In the genomic region with DNA sequence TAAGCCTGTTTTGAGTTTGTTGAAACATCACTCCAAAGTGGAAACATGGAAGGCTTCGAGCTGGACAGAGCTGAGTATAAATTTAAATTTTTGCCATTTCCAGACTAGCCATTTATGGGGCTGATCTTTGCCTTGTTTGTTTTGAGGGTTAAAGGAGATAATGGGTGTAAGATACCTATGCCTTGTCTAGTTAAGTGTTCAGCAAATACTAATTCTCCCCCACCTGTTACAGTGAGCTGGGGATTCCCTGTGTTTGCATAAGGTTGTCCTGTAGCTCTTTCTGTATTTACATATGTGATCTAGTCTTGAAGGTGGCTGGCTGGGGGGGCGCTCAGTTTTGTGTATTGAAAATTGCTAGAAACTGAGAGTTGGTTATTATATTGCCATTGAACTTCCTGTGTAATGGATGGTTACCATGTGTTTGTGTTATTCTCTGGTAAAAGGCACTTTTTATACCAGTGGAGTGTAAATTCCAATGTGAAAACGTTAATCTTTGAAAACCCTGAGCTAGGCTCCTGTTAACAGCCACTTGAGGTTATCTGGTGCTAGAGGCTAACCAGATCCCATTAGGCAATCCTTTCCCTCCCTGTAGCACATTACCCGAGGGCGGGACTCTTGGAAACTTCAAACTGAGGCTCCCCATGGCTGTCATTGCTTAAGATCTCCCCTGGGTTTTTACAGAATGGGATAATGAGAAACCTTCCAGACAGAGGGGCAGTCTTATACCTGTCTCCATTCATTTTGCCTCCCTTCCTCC, we compare ENCODE assay signal across 1 cellular context.
TF ChIP-seq lines count a peak whose summit lies in the region.

No MANE protein-coding gene starts in this region.

TF ChIP-seq in HepG2, 621 proteins besides CTCF, POLR2A, EP300 and RAD21 (continued from another document and continues in another):
- TF ChIP-seq ZNF660 (CRISPR knock-in tag; IDR thresholded peaks at IDR 0.05; ENCODE audit: borderline replicate concordance, low read depth) (no peak), SNRNP70 (IDR thresholded peaks at IDR 0.05; ENCODE audit: low read depth, low read length) (no peak), ELF3 (CRISPR knock-in tag; IDR thresholded peaks at IDR 0.05) (no peak), ZNF234 (CRISPR knock-in tag; conservative IDR thresholded peaks at IDR 0.05) (no peak), REL (CRISPR knock-in tag; conservative IDR thresholded peaks at IDR 0.05) (no peak), MATR3 (CRISPR knock-in tag; IDR thresholded peaks at IDR 0.05) (no peak), ZNF335 (CRISPR knock-in tag; IDR thresholded peaks at IDR 0.05) (no peak), ZNF333 (CRISPR knock-in tag; IDR thresholded peaks at IDR 0.05; ENCODE audit: borderline replicate concordance) (no peak), ZBTB34 (CRISPR knock-in tag; IDR thresholded peaks at IDR 0.05) (peak; percentile 81; the same call in 1 of the 2 replicates), GPN1 (CRISPR knock-in tag; IDR thresholded peaks at IDR 0.05; ENCODE audit: borderline replicate concordance) (no peak), MAFF (IDR thresholded peaks at IDR 0.05; ENCODE audit: low read depth, low read length) (no peak), REXO4 (CRISPR knock-in tag; IDR thresholded peaks at IDR 0.05; ENCODE audit: borderline replicate concordance) (no peak), NR2C2 (CRISPR knock-in tag; IDR thresholded peaks at IDR 0.05; ENCODE audit: borderline replicate concordance) (peak; percentile 32; the same call in 1 of the 2 replicates), ZKSCAN1 (IDR thresholded peaks at IDR 0.05; ENCODE audit: low read length) (no peak), KDM2A (CRISPR knock-in tag; IDR thresholded peaks at IDR 0.05; ENCODE audit: borderline replicate concordance, low read depth) (no peak), ZNF441 (CRISPR knock-in tag; IDR thresholded peaks at IDR 0.05; ENCODE audit: borderline replicate concordance) (no peak), MTERF4 (CRISPR knock-in tag; IDR thresholded peaks at IDR 0.05) (no peak), NFKB2 (CRISPR knock-in tag; IDR thresholded peaks at IDR 0.05; ENCODE audit: borderline replicate concordance) (no peak), GFI1 (CRISPR knock-in tag; IDR thresholded peaks at IDR 0.05; ENCODE audit: borderline replicate concordance) (peak; percentile 96), HDAC1 (CRISPR knock-in tag; IDR thresholded peaks at IDR 0.05) (no peak; the same call in 1 of the 2 replicates), ZNF781 (CRISPR knock-in tag; IDR thresholded peaks at IDR 0.05; ENCODE audit: borderline replicate concordance, not compliant biosample characterization) (no peak), HNF1B (CRISPR knock-in tag; IDR thresholded peaks at IDR 0.05) (no peak), CENPT (CRISPR knock-in tag; IDR thresholded peaks at IDR 0.05; ENCODE audit: low read depth) (no peak), ZNF354B (CRISPR knock-in tag; IDR thresholded peaks at IDR 0.05) (no peak), ZNF230 (CRISPR knock-in tag; IDR thresholded peaks at IDR 0.05) (no peak), AGO1 (IDR thresholded peaks at IDR 0.05; ENCODE audit: low read depth, low read length, poor library complexity, severe bottlenecking) (no peak), TEAD3 (CRISPR knock-in tag; optimal IDR thresholded peaks at IDR 0.05; ENCODE audit: borderline replicate concordance) (peak; percentile 37), ZNF451 (CRISPR knock-in tag; IDR thresholded peaks at IDR 0.05) (no peak), HDAC6 (IDR thresholded peaks at IDR 0.05; ENCODE audit: low read depth, low read length) (no peak), RBM39 (IDR thresholded peaks at IDR 0.05; ENCODE audit: low read depth, low read length, poor library complexity, severe bottlenecking) (no peak), ZNF34 (CRISPR knock-in tag; IDR thresholded peaks at IDR 0.05; ENCODE audit: borderline replicate concordance) (no peak), IRF2 (CRISPR knock-in tag; IDR thresholded peaks at IDR 0.05) (peak; percentile 41; the same call in 1 of the 2 replicates), TBL1XR1 (IDR thresholded peaks at IDR 0.05; ENCODE audit: borderline replicate concordance, low read length, partially characterized antibody) (no peak), THAP7 (CRISPR knock-in tag; IDR thresholded peaks at IDR 0.05) (no peak), ZNF552 (CRISPR knock-in tag; IDR thresholded peaks at IDR 0.05; ENCODE audit: borderline replicate concordance) (no peak), ZMAT5 (CRISPR knock-in tag; IDR thresholded peaks at IDR 0.05; ENCODE audit: borderline replicate concordance, low read depth) (no peak), ZNF367 (CRISPR knock-in tag; IDR thresholded peaks at IDR 0.05; ENCODE audit: borderline replicate concordance) (no peak)
- TF ChIP-seq, protein P1, sequence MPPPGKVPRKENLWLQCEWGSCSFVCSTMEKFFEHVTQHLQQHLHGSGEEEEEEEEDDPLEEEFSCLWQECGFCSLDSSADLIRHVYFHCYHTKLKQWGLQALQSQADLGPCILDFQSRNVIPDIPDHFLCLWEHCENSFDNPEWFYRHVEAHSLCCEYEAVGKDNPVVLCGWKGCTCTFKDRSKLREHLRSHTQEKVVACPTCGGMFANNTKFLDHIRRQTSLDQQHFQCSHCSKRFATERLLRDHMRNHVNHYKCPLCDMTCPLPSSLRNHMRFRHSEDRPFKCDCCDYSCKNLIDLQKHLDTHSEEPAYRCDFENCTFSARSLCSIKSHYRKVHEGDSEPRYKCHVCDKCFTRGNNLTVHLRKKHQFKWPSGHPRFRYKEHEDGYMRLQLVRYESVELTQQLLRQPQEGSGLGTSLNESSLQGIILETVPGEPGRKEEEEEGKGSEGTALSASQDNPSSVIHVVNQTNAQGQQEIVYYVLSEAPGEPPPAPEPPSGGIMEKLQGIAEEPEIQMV (CRISPR knock-in tag; IDR thresholded peaks at IDR 0.05; ENCODE audit: low read depth) = no peak
- TF ChIP-seq, protein P2, sequence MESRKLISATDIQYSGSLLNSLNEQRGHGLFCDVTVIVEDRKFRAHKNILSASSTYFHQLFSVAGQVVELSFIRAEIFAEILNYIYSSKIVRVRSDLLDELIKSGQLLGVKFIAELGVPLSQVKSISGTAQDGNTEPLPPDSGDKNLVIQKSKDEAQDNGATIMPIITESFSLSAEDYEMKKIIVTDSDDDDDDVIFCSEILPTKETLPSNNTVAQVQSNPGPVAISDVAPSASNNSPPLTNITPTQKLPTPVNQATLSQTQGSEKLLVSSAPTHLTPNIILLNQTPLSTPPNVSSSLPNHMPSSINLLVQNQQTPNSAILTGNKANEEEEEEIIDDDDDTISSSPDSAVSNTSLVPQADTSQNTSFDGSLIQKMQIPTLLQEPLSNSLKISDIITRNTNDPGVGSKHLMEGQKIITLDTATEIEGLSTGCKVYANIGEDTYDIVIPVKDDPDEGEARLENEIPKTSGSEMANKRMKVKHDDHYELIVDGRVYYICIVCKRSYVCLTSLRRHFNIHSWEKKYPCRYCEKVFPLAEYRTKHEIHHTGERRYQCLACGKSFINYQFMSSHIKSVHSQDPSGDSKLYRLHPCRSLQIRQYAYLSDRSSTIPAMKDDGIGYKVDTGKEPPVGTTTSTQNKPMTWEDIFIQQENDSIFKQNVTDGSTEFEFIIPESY (CRISPR knock-in tag; IDR thresholded peaks at IDR 0.05) = no peak
- TF ChIP-seq, protein P3, sequence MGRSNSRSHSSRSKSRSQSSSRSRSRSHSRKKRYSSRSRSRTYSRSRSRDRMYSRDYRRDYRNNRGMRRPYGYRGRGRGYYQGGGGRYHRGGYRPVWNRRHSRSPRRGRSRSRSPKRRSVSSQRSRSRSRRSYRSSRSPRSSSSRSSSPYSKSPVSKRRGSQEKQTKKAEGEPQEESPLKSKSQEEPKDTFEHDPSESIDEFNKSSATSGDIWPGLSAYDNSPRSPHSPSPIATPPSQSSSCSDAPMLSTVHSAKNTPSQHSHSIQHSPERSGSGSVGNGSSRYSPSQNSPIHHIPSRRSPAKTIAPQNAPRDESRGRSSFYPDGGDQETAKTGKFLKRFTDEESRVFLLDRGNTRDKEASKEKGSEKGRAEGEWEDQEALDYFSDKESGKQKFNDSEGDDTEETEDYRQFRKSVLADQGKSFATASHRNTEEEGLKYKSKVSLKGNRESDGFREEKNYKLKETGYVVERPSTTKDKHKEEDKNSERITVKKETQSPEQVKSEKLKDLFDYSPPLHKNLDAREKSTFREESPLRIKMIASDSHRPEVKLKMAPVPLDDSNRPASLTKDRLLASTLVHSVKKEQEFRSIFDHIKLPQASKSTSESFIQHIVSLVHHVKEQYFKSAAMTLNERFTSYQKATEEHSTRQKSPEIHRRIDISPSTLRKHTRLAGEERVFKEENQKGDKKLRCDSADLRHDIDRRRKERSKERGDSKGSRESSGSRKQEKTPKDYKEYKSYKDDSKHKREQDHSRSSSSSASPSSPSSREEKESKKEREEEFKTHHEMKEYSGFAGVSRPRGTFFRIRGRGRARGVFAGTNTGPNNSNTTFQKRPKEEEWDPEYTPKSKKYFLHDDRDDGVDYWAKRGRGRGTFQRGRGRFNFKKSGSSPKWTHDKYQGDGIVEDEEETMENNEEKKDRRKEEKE (IDR thresholded peaks at IDR 0.05) = no peak
- TF ChIP-seq, protein P4, sequence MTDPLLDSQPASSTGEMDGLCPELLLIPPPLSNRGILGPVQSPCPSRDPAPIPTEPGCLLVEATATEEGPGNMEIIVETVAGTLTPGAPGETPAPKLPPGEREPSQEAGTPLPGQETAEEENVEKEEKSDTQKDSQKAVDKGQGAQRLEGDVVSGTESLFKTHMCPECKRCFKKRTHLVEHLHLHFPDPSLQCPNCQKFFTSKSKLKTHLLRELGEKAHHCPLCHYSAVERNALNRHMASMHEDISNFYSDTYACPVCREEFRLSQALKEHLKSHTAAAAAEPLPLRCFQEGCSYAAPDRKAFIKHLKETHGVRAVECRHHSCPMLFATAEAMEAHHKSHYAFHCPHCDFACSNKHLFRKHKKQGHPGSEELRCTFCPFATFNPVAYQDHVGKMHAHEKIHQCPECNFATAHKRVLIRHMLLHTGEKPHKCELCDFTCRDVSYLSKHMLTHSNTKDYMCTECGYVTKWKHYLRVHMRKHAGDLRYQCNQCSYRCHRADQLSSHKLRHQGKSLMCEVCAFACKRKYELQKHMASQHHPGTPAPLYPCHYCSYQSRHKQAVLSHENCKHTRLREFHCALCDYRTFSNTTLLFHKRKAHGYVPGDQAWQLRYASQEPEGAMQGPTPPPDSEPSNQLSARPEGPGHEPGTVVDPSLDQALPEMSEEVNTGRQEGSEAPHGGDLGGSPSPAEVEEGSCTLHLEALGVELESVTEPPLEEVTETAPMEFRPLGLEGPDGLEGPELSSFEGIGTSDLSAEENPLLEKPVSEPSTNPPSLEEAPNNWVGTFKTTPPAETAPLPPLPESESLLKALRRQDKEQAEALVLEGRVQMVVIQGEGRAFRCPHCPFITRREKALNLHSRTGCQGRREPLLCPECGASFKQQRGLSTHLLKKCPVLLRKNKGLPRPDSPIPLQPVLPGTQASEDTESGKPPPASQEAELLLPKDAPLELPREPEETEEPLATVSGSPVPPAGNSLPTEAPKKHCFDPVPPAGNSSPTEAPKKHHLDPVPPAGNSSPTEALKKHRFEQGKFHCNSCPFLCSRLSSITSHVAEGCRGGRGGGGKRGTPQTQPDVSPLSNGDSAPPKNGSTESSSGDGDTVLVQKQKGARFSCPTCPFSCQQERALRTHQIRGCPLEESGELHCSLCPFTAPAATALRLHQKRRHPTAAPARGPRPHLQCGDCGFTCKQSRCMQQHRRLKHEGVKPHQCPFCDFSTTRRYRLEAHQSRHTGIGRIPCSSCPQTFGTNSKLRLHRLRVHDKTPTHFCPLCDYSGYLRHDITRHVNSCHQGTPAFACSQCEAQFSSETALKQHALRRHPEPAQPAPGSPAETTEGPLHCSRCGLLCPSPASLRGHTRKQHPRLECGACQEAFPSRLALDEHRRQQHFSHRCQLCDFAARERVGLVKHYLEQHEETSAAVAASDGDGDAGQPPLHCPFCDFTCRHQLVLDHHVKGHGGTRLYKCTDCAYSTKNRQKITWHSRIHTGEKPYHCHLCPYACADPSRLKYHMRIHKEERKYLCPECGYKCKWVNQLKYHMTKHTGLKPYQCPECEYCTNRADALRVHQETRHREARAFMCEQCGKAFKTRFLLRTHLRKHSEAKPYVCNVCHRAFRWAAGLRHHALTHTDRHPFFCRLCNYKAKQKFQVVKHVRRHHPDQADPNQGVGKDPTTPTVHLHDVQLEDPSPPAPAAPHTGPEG (CRISPR knock-in tag; IDR thresholded peaks at IDR 0.05) = 0 out of 2 replicates have a peak, but pooled peaks have one; percentile 38
